13 cellular contexts compared by ENCODE assay signal in the genomic region with DNA sequence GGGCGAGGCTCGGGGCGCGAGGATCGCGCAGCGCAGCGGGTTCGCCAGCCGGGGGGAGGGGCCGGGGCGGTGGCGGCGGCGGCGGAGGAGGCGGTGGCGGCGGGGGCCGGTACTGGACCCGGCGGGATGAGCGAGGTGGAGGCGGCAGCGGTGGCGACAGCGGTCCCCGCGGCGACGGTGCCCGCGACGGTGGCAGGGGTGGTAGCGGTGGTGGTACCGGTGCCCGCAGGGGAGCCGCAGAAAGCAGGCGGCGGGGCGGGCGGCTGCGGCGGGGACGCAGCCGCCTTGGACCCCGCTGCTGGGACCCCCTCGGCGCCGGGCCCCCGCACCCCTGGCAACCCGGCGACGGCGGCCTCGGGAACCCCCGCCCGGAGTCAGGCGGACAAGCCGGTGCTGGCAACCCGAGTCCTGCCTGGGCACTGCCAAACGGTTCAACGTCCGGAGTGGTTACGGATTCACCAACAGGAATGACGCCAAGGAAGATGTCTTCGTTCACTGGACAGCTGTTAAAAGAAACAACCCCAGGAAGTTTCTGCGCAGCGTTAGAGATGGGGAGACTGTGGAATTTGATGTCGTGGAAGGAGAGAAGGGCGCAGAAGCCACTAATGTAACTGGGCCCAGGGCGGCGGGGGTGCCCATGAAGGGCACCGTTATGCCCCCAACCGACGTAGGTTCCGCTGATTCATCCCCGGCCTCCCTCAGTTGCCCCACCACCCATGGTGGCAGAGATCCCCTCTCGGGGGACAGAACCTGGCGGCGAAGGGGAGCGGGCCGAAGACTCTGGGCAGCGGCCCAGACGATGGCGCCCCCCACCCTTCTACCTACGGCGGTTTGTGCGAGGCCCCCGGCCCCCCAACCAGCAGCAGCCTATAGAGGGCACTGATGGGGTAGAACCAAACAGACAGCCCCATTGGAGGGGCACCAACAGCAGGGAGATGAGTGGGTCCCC.
DNase-seq lines count a peak whose midpoint lies in the region; ATAC-seq and TF ChIP-seq lines count a peak whose summit lies in the region.
"Had no signal": no experiment of that assay in that cellular context is flagged by ENCODE, and none has a peak within 500 bp of the region (broad histone marks: within the 10 kb centered on the region; RNA-seq: fewer than 3 reads in every experiment).

No MANE protein-coding gene starts in this region.

- H4K91ac ChIP-seq in mesenchymal stem cell (ENCODE audit: low read length), result no peak overlapping the region

- DNase-seq in left ventricle myocardium inferior (no peak), cardiac septum (ENCODE audit: low spot score) (no peak), mesenchymal stem cell (no peak), upper lobe of right lung (peak; percentile 57), DMS53 treated with DMSO at 0.1 percent for 48 hours (lab: John Stamatoyannopoulos, UW; ENCODE audit: unreplicated experiment) (no peak)
- no peak for DNase-seq in activated T-helper 1 cell treated with anti-CD3 and anti-CD28 coated beads, Interleukin-12 subunit alpha, Interleukin-12 subunit beta, Interleukin-2, Interleukin-4 antibody, amounts not matched to agents 30 ng/mL and 10 ng/mL and 1 ng/mL, durations not matched to agents 14 hours and 24 hours and 36 hours (ENCODE audit: low spot score)
- DNase-seq: ACHN, midbrain, NCI-H345, PC-9 had no signal

- H2BK15ac ChIP-seq in mesenchymal stem cell (ENCODE audit: low read depth, poor library complexity, severe bottlenecking), result no peak overlapping the region

- H3K4me1 ChIP-seq in left ventricle myocardium inferior (peaks cover 18% of the 10 kb centered on the region), mesenchymal stem cell (ENCODE audit: control insufficient read depth, insufficient read depth, low read depth, low read length) (peaks cover 20% of the 10 kb centered on the region), upper lobe of right lung (peaks cover 24% of the 10 kb centered on the region)

- H3K18ac ChIP-seq in mesenchymal stem cell (ENCODE audit: low read depth in 1 of 2, low read length in 2 of 2), result no peak overlapping the region

- ATAC-seq in upper lobe of right lung, result no peak
- no peak for ATAC-seq in GM18858 (IDR thresholded peaks at IDR 0.05; ENCODE audit: unreplicated experiment)

- no peak overlapping the region for H3K27ac ChIP-seq in left ventricle myocardium inferior (replicated peaks)
- no peak overlapping the region for H3K27ac ChIP-seq in mesenchymal stem cell (ENCODE audit: low read length, poor library complexity, severe bottlenecking)
- H3K27ac ChIP-seq in upper lobe of right lung, result no peak overlapping the region
- H3K27ac ChIP-seq: PC-9, tibial artery had no signal

- no peak for TF ChIP-seq CTCF in left ventricle myocardium inferior (IDR thresholded peaks at IDR 0.05; ENCODE audit: borderline replicate concordance)
- TF ChIP-seq CTCF in upper lobe of right lung (IDR thresholded peaks at IDR 0.05), result no peak

- peaks cover 42% of the 10 kb centered on the region for H3K4me1 Mint-ChIP-seq in dendritic cell treated with granulocyte-macrophage colony-stimulating factor and Interleukin-4, amounts not matched to agents 40 ng/mL and 50 ng/mL, for 4 days (ENCODE audit: low read depth)
- peaks cover 12% of the 10 kb centered on the region for H3K4me1 Mint-ChIP-seq in activated T-helper 1 cell treated with anti-CD3 and anti-CD28 coated beads, Interleukin-12 subunit alpha, Interleukin-12 subunit beta, Interleukin-2, Interleukin-4 antibody, amounts not matched to agents 30 ng/mL and 10 ng/mL and 1 ng/mL, durations not matched to agents 14 hours and 24 hours and 36 hours (ENCODE audit: low read depth)

- peak overlapping the region; percentile 17 for H3K4me3 ChIP-seq in left ventricle myocardium inferior
- H3K4me3 ChIP-seq in mesenchymal stem cell (ENCODE audit: insufficient read depth in 1 of 2, low read depth in 1 of 2, low read length in 2 of 2), result peak overlapping the region in 1 of 2 experiments; percentile 68
- H3K4me3 ChIP-seq in upper lobe of right lung, result no peak overlapping the region
- H3K4me3 ChIP-seq: PC-9 had no signal

- no peak overlapping the region for H3K27ac Mint-ChIP-seq in dendritic cell treated with granulocyte-macrophage colony-stimulating factor and Interleukin-4, amounts not matched to agents 40 ng/mL and 50 ng/mL, for 4 days
- H3K27ac Mint-ChIP-seq in activated T-helper 1 cell treated with anti-CD3 and anti-CD28 coated beads, Interleukin-12 subunit alpha, Interleukin-12 subunit beta, Interleukin-2, Interleukin-4 antibody, amounts not matched to agents 30 ng/mL and 10 ng/mL and 1 ng/mL, durations not matched to agents 14 hours and 24 hours and 36 hours, result no peak overlapping the region

- H3K9me3 Mint-ChIP-seq in dendritic cell treated with granulocyte-macrophage colony-stimulating factor and Interleukin-4, amounts not matched to agents 40 ng/mL and 50 ng/mL, for 4 days, result no peaks in the 10 kb centered on the region
- no peaks in the 10 kb centered on the region for H3K9me3 Mint-ChIP-seq in activated T-helper 1 cell treated with anti-CD3 and anti-CD28 coated beads, Interleukin-12 subunit alpha, Interleukin-12 subunit beta, Interleukin-2, Interleukin-4 antibody, amounts not matched to agents 30 ng/mL and 10 ng/mL and 1 ng/mL, durations not matched to agents 14 hours and 24 hours and 36 hours

- no peak overlapping the region for H2BK5ac ChIP-seq in mesenchymal stem cell (ENCODE audit: low read depth, low read length, poor library complexity, severe bottlenecking)

- H3K36me3 Mint-ChIP-seq in dendritic cell treated with granulocyte-macrophage colony-stimulating factor and Interleukin-4, amounts not matched to agents 40 ng/mL and 50 ng/mL, for 4 days (ENCODE audit: low read depth), result no peaks in the 10 kb centered on the region
- H3K36me3 Mint-ChIP-seq in activated T-helper 1 cell treated with anti-CD3 and anti-CD28 coated beads, Interleukin-12 subunit alpha, Interleukin-12 subunit beta, Interleukin-2, Interleukin-4 antibody, amounts not matched to agents 30 ng/mL and 10 ng/mL and 1 ng/mL, durations not matched to agents 14 hours and 24 hours and 36 hours (ENCODE audit: low read depth), result no peaks in the 10 kb centered on the region

- no peak overlapping the region for H3K4me2 ChIP-seq in mesenchymal stem cell (ENCODE audit: low read length, poor library complexity, severe bottlenecking)
- H3K4me2 ChIP-seq: PC-9 had no signal

- peaks cover 1% of the 10 kb centered on the region for H3K79me1 ChIP-seq in mesenchymal stem cell (replicated peaks; ENCODE audit: low read length, poor library complexity, severe bottlenecking)

- H3K4me3 Mint-ChIP-seq in dendritic cell treated with granulocyte-macrophage colony-stimulating factor and Interleukin-4, amounts not matched to agents 40 ng/mL and 50 ng/mL, for 4 days, result peak overlapping the region; percentile 57
- H3K4me3 Mint-ChIP-seq in activated T-helper 1 cell treated with anti-CD3 and anti-CD28 coated beads, Interleukin-12 subunit alpha, Interleukin-12 subunit beta, Interleukin-2, Interleukin-4 antibody, amounts not matched to agents 30 ng/mL and 10 ng/mL and 1 ng/mL, durations not matched to agents 14 hours and 24 hours and 36 hours, result no peak overlapping the region

- no peak overlapping the region for H2AFZ ChIP-seq in mesenchymal stem cell (ENCODE audit: low read depth, low read length)
- H2AFZ ChIP-seq: PC-9 had no signal

- H3K9me3 ChIP-seq in left ventricle myocardium inferior (replicated peaks) (peaks cover 6% of the 10 kb centered on the region), mesenchymal stem cell (ENCODE audit: control insufficient read depth, low read length) (no peaks in the 10 kb centered on the region), upper lobe of right lung (no peaks in the 10 kb centered on the region)
- H3K9me3 ChIP-seq: tibial artery had no signal

- no peak overlapping the region for H3K23ac ChIP-seq in mesenchymal stem cell (ENCODE audit: low read length in 2 of 2)

- no peak overlapping the region for H2BK12ac ChIP-seq in mesenchymal stem cell (ENCODE audit: low read length in 2 of 2)

- peak overlapping the region; percentile 48 for H3K9ac ChIP-seq in mesenchymal stem cell (ENCODE audit: low read length)

- WGBS in mesenchymal stem cell, result 97% methylated on average over 68 of the region's 90 CpGs

- H3K27me3 ChIP-seq in left ventricle myocardium inferior (ENCODE audit: low read depth), result peaks cover 92% of the 10 kb centered on the region
- H3K27me3 ChIP-seq in mesenchymal stem cell (ENCODE audit: control insufficient read depth in 1 of 2, insufficient read depth in 1 of 2, low read length in 2 of 2), result peaks cover 9 to 39% of the 10 kb centered on the region in 2 experiments
- H3K27me3 ChIP-seq in upper lobe of right lung, result peaks cover 44% of the 10 kb centered on the region

- intact Hi-C loops in left ventricle myocardium inferior (cut with micrococcal nuclease), result loop anchor here (10.0 kb wide), 1 partner anchor 273 kb away; no protein-coding TSS in a partner anchor
- intact Hi-C loops in cardiac septum (cut with DNase I), result no loop called here
- intact Hi-C loops in dendritic cell treated with granulocyte-macrophage colony-stimulating factor and Interleukin-4, amounts not matched to agents 40 ng/mL and 50 ng/mL, for 4 days (cut with micrococcal nuclease), result loop anchor here (5.0 kb wide), 1 partner anchor 35 kb away; no protein-coding TSS in a partner anchor
- intact Hi-C loops in upper lobe of right lung (cut with DNase I), result loop anchor here (5.0 kb wide), 1 partner anchor 395 kb away; no protein-coding TSS in a partner anchor
- intact Hi-C loops in activated T-helper 1 cell treated with anti-CD3 and anti-CD28 coated beads, Interleukin-12 subunit alpha, Interleukin-12 subunit beta, Interleukin-2, Interleukin-4 antibody, amounts not matched to agents 30 ng/mL and 10 ng/mL and 1 ng/mL, durations not matched to agents 14 hours and 24 hours and 36 hours (cut with micrococcal nuclease), result loop anchor here (5.0 kb wide), 1 partner anchor 270 kb away; no protein-coding TSS in a partner anchor

- no peak overlapping the region for H4K8ac ChIP-seq in mesenchymal stem cell (ENCODE audit: low read length)

- H3K14ac ChIP-seq in mesenchymal stem cell (ENCODE audit: low read length in 2 of 2), result no peak overlapping the region

- H3K27me3 Mint-ChIP-seq in dendritic cell treated with granulocyte-macrophage colony-stimulating factor and Interleukin-4, amounts not matched to agents 40 ng/mL and 50 ng/mL, for 4 days, result peaks cover 79% of the 10 kb centered on the region
- peaks cover 60% of the 10 kb centered on the region for H3K27me3 Mint-ChIP-seq in activated T-helper 1 cell treated with anti-CD3 and anti-CD28 coated beads, Interleukin-12 subunit alpha, Interleukin-12 subunit beta, Interleukin-2, Interleukin-4 antibody, amounts not matched to agents 30 ng/mL and 10 ng/mL and 1 ng/mL, durations not matched to agents 14 hours and 24 hours and 36 hours (ENCODE audit: insufficient read depth)

- no peak overlapping the region for H2AK5ac ChIP-seq in mesenchymal stem cell (ENCODE audit: low read length, severe bottlenecking)

- no peak overlapping the region for H2BK120ac ChIP-seq in mesenchymal stem cell (ENCODE audit: low read depth, low read length)

- H3K36me3 ChIP-seq in left ventricle myocardium inferior (no peaks in the 10 kb centered on the region), mesenchymal stem cell (ENCODE audit: control insufficient read depth in 1 of 2, insufficient read depth in 2 of 2, low read depth in 1 of 2, low read length in 2 of 2) (no peaks in the 10 kb centered on the region), upper lobe of right lung (no peaks in the 10 kb centered on the region)
- H3K36me3 ChIP-seq: tibial artery had no signal

- no peak overlapping the region for H3K4ac ChIP-seq in mesenchymal stem cell (ENCODE audit: low read depth in 1 of 2, low read length in 2 of 2)
